ENCODE assay signal across 1 cellular context in the genomic region with DNA sequence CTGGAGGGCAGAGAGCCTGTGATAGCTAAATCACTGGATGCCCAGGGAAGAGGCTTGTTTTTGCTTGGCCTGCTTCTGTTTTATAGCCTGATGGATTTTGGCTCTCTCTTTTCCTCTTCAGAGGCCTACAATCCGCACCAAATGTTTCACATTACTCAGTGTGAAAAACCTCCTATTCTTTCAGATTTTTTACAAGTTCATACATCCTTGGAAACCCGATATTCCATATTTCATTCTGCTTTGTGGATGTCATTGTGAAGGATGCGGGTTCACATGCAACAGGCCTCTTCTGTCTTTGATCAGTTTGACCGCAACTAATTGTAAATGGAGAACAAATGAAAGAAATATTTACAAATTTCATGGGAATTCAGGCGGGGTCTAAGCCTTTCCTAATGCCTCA.
TF ChIP-seq lines count a peak whose summit lies in the region.

No MANE protein-coding gene starts in this region.

TF ChIP-seq in GM23338, 12 proteins besides CTCF, POLR2A, EP300 and RAD21 (continued from another document):
- TF ChIP-seq, protein P1, sequence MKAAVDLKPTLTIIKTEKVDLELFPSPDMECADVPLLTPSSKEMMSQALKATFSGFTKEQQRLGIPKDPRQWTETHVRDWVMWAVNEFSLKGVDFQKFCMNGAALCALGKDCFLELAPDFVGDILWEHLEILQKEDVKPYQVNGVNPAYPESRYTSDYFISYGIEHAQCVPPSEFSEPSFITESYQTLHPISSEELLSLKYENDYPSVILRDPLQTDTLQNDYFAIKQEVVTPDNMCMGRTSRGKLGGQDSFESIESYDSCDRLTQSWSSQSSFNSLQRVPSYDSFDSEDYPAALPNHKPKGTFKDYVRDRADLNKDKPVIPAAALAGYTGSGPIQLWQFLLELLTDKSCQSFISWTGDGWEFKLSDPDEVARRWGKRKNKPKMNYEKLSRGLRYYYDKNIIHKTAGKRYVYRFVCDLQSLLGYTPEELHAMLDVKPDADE (IDR thresholded peaks at IDR 0.05), result no peak
- TF ChIP-seq STAT1 (IDR thresholded peaks at IDR 0.05; ENCODE audit: unreplicated experiment), result no peak
- no peak for TF ChIP-seq EZH2 (IDR thresholded peaks at IDR 0.05; ENCODE audit: low read depth, unreplicated experiment)
- TF ChIP-seq, protein P2, sequence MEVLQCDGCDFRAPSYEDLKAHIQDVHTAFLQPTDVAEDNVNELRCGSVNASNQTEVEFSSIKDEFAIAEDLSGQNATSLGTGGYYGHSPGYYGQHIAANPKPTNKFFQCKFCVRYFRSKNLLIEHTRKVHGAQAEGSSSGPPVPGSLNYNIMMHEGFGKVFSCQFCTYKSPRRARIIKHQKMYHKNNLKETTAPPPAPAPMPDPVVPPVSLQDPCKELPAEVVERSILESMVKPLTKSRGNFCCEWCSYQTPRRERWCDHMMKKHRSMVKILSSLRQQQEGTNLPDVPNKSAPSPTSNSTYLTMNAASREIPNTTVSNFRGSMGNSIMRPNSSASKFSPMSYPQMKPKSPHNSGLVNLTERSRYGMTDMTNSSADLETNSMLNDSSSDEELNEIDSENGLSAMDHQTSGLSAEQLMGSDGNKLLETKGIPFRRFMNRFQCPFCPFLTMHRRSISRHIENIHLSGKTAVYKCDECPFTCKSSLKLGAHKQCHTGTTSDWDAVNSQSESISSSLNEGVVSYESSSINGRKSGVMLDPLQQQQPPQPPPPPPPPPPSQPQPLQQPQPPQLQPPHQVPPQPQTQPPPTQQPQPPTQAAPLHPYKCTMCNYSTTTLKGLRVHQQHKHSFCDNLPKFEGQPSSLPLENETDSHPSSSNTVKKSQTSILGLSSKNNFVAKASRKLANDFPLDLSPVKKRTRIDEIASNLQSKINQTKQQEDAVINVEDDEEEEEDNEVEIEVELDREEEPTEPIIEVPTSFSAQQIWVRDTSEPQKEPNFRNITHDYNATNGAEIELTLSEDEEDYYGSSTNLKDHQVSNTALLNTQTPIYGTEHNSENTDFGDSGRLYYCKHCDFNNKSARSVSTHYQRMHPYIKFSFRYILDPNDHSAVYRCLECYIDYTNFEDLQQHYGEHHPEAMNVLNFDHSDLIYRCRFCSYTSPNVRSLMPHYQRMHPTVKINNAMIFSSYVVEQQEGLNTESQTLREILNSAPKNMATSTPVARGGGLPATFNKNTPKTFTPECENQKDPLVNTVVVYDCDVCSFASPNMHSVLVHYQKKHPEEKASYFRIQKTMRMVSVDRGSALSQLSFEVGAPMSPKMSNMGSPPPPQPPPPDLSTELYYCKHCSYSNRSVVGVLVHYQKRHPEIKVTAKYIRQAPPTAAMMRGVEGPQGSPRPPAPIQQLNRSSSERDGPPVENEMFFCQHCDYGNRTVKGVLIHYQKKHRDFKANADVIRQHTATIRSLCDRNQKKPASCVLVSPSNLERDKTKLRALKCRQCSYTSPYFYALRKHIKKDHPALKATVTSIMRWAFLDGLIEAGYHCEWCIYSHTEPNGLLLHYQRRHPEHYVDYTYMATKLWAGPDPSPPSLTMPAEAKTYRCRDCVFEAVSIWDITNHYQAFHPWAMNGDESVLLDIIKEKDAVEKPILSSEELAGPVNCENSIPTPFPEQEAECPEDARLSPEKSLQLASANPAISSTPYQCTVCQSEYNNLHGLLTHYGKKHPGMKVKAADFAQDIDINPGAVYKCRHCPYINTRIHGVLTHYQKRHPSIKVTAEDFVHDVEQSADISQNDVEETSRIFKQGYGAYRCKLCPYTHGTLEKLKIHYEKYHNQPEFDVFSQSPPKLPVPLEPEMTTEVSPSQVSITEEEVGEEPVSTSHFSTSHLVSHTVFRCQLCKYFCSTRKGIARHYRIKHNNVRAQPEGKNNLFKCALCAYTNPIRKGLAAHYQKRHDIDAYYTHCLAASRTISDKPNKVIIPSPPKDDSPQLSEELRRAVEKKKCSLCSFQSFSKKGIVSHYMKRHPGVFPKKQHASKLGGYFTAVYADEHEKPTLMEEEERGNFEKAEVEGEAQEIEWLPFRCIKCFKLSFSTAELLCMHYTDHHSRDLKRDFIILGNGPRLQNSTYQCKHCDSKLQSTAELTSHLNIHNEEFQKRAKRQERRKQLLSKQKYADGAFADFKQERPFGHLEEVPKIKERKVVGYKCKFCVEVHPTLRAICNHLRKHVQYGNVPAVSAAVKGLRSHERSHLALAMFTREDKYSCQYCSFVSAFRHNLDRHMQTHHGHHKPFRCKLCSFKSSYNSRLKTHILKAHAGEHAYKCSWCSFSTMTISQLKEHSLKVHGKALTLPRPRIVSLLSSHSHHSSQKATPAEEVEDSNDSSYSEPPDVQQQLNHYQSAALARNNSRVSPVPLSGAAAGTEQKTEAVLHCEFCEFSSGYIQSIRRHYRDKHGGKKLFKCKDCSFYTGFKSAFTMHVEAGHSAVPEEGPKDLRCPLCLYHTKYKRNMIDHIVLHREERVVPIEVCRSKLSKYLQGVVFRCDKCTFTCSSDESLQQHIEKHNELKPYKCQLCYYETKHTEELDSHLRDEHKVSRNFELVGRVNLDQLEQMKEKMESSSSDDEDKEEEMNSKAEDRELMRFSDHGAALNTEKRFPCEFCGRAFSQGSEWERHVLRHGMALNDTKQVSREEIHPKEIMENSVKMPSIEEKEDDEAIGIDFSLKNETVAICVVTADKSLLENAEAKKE (CRISPR knock-in tag; IDR thresholded peaks at IDR 0.05), result no peak
- TF ChIP-seq EZH2phosphoT487 (IDR thresholded peaks at IDR 0.05; ENCODE audit: unreplicated experiment), result no peak
